Comparison of ENCODE assay signal across 8 cellular contexts in genomic region chr17:30905742-30906100, GRCh38. TPM values are rescaled to one million over a fixed set of nuclear protein-coding genes. Genes with fewer than 3 reads are reported as not detected.
DNase-seq lines count a peak whose midpoint lies in the region; ATAC-seq and TF ChIP-seq lines count a peak whose summit lies in the region.

No MANE protein-coding gene starts in this region.

- H3K4me2 ChIP-seq in osteoblast (ENCODE audit: insufficient read depth, low read length) = peak overlapping the region; percentile 98

- H3K79me2 ChIP-seq in osteoblast (ENCODE audit: insufficient read depth, low read length) = peaks cover 49% of the 10 kb centered on the region

- peak overlapping the region; percentile 96 for H2AFZ ChIP-seq in osteoblast (ENCODE audit: low read length)

- peaks cover 8% of the 10 kb centered on the region for H3K36me3 ChIP-seq in osteoblast (ENCODE audit: insufficient read depth, low read length)

- no peaks in the 10 kb centered on the region for H3K9me3 ChIP-seq in osteoblast (ENCODE audit: low read depth, low read length)

- ATAC-seq in HG02885 (IDR thresholded peaks at IDR 0.05; ENCODE audit: poor library complexity, unreplicated experiment) = peak; percentile 15

- H3K4me1 ChIP-seq in osteoblast (ENCODE audit: insufficient read depth, low read length) = peaks cover 15% of the 10 kb centered on the region

- H3K27ac ChIP-seq in osteoblast (ENCODE audit: low read depth, low read length) = peak overlapping the region; percentile 50

- H3K27me3 ChIP-seq in osteoblast (ENCODE audit: insufficient read depth, low read length) = no peaks in the 10 kb centered on the region

- no peak for TF ChIP-seq CTCF in fibroblast of villous mesenchyme (IDR thresholded peaks at IDR 0.05; ENCODE audit: insufficient read depth, low read depth, low read length)
- TF ChIP-seq CTCF in osteoblast (IDR thresholded peaks at IDR 0.05; ENCODE audit: extremely low read depth, low read depth, low read length) = no peak

- H4K20me1 ChIP-seq in osteoblast (ENCODE audit: insufficient read depth, low read length) = no peaks in the 10 kb centered on the region

- peak in 2 of 3 experiments; percentile 60 to 71 for DNase-seq in NCI-H1417 (lab: John Stamatoyannopoulos, UW)
- no peak for DNase-seq in NCI-H1417 treated with DMSO at 0.1 percent for 48 hours (lab: John Stamatoyannopoulos, UW)
- DNase-seq in activated CD4-positive, alpha-beta T cell treated with anti-CD3 and anti-CD28 coated beads for 48 hours = peak; percentile 27
- no peak for DNase-seq in fibroblast of villous mesenchyme (ENCODE audit: low read depth)
- DNase-seq in osteoblast (ENCODE audit: insufficient read length, low spot score, missing footprints) = peak; percentile 82
- no peak for DNase-seq in DMS153 treated with DMSO at 0.1 percent for 48 hours (lab: John Stamatoyannopoulos, UW; ENCODE audit: unreplicated experiment)
- no peak for DNase-seq in NCI-H526 treated with DMSO at 0.1 percent for 48 hours (lab: John Stamatoyannopoulos, UW)

- peak overlapping the region; percentile 71 for H3K4me3 ChIP-seq in fibroblast of villous mesenchyme (ENCODE audit: low read depth, low read length)
- peak overlapping the region; percentile 96 for H3K4me3 ChIP-seq in osteoblast (ENCODE audit: insufficient read depth, low read length)

RNA-seq across cellular contexts. Expression of gene TEFM, which starts 0.3 kb away (rescaled TPM):
- 9.7 and 12.5 TPM in 2 replicates for total RNA-seq in fibroblast of villous mesenchyme
- total RNA-seq in osteoblast = 10.9 and 13.6 TPM in 2 replicates

RNA-seq across cellular contexts. Expression of gene ADAP2, which starts 16.0 kb away (rescaled TPM):
- total RNA-seq in fibroblast of villous mesenchyme (3.0 and 4.2 TPM in 2 replicates), osteoblast (0.29 and 0.72 TPM in 2 replicates)

Comparison
In these comparisons a context has a peak if more than half of its experiments do, and no peak if none do; other contexts are left out.
1. DNase-seq: peak in NCI-H1417 (2 of 3), activated CD4-positive, alpha-beta T cell treated with anti-CD3 and anti-CD28 coated beads for 48 hours (single experiment) and osteoblast (single experiment); none in NCI-H1417 treated with DMSO at 0.1 percent for 48 hours (single experiment), fibroblast of villous mesenchyme (single experiment), DMS153 treated with DMSO at 0.1 percent for 48 hours (single experiment) and NCI-H526 treated with DMSO at 0.1 percent for 48 hours (single experiment).